In the genomic region with DNA sequence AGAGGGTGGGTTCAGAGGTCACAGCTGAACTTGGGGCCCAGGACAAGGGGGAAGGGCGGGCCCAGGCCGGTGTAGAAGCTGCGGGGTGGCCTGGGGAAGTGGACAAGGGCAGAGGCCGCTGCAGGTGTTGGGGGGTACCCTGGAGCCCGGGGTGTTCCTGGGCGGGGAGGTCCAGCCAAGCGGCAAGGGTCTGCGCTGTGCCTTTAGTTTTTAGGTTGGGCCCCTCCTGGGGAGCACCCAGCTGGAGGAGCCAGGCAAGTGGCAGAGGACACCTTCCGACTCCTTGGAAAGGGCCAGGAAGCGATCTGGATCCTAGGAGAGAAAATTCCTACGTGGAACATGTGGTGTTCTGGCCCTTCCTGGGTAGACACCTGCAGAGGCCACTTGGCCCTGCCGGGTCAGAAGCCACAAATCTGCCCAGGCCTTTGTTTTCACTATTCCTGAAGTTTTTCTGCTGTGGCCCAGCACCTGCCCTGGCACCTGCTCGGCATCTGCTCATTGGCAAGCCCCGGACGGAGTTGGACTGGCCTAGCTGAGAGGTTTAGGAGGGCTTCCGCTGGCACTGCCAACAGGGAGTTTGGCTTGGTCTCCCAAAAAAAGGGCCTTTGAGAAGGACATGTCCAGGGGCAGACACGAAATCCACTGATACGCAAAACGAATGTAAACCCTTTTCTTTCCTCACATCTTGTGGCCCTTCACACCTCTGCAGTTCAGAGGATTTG, we compare ENCODE assay signal across 11 cellular contexts.
DNase-seq lines count a peak whose midpoint lies in the region; ATAC-seq and TF ChIP-seq lines count a peak whose summit lies in the region.
"Had no signal": no experiment of that assay in that cellular context is flagged by ENCODE, and none has a peak within 500 bp of the region (broad histone marks: within the 10 kb centered on the region; RNA-seq: fewer than 3 reads in every experiment).

No MANE protein-coding gene starts in this region.

- H3K56ac ChIP-seq in H9 (ENCODE audit: insufficient read length, low read depth, low read length), result no peak overlapping the region
- H3K56ac ChIP-seq in mesendoderm (ENCODE audit: low read length), result no peak overlapping the region

- H3K27me3 ChIP-seq in H9 (ENCODE audit: insufficient read depth, low read length) (peaks cover 80% of the 10 kb centered on the region), mesendoderm (ENCODE audit: insufficient read depth, low read length, poor library complexity) (peaks cover 57% of the 10 kb centered on the region)

- H4K91ac ChIP-seq in H9 (ENCODE audit: insufficient read length, low read depth, low read length), result no peak overlapping the region

- no peak overlapping the region for H2BK120ac ChIP-seq in H9 (ENCODE audit: low read depth, low read length, poor library complexity, severe bottlenecking)
- H2BK120ac ChIP-seq in mesendoderm (ENCODE audit: low read depth, low read length), result no peak overlapping the region

- H2AFZ ChIP-seq in H9 (ENCODE audit: low read length), result no peak overlapping the region

- H2BK12ac ChIP-seq in H9 (ENCODE audit: insufficient read length, low read depth, low read length), result no peak overlapping the region

- no peak overlapping the region for H3K27ac Mint-ChIP-seq in H9
- H3K27ac Mint-ChIP-seq in stimulated activated memory B cell treated with anti-CD40 and anti-IgM and Interleukin-4, amounts not matched to agents 10 μg/mL and 1 μg/mL and 100 μg/mL, for 72 hours, result peak overlapping the region; percentile 27
- H3K27ac Mint-ChIP-seq: activated naive CD8-positive, alpha-beta T cell treated with anti-CD3 and anti-CD28 coated beads, Interleukin-2, amount 10 ng/mL, durations not matched to agents 7 days and 5 days; T-helper 1 cell treated with Interleukin-12 subunit alpha and Interleukin-12 subunit beta and Interleukin-4 antibody, amounts not matched to agents 30 μg/mL and 1 μg/mL, for 36 hours had no signal

- no peak overlapping the region for H3K14ac ChIP-seq in H9 (ENCODE audit: insufficient read depth, low read length)

- H3K23ac ChIP-seq in H9 (ENCODE audit: insufficient read length, low read depth, low read length) (no peak overlapping the region), mesendoderm (ENCODE audit: low read length) (peak overlapping the region; percentile 24)

- H3K18ac ChIP-seq in H9 (ENCODE audit: insufficient read length, low read depth, low read length) (no peak overlapping the region), mesendoderm (ENCODE audit: low read length) (no peak overlapping the region)

- peaks cover 23 to 75% of the 10 kb centered on the region in 2 experiments for H3K4me1 Mint-ChIP-seq in H9
- peaks cover 39% of the 10 kb centered on the region for H3K4me1 Mint-ChIP-seq in stimulated activated memory B cell treated with anti-CD40 and anti-IgM and Interleukin-4, amounts not matched to agents 10 μg/mL and 1 μg/mL and 100 μg/mL, for 72 hours

- H3K79me1 ChIP-seq in H9 (ENCODE audit: insufficient read depth, low read depth, low read length, poor library complexity, severe bottlenecking) (no peaks in the 10 kb centered on the region), mesendoderm (ENCODE audit: low read length) (no peaks in the 10 kb centered on the region)

- H3K23me2 ChIP-seq in H9 (ENCODE audit: insufficient read length, low read depth, low read length, poor library complexity, severe bottlenecking), result peaks cover 10% of the 10 kb centered on the region

- H4K20me1 ChIP-seq in H9 (ENCODE audit: control insufficient read depth, insufficient read depth, insufficient read length), result no peaks in the 10 kb centered on the region

- no peaks in the 10 kb centered on the region; a peak in 1 of 7 replicates for H3K36me3 Mint-ChIP-seq in H9 (ENCODE audit: insufficient read depth in 1 of 3, low read depth in 3 of 3)
- peaks cover 4% of the 10 kb centered on the region for H3K36me3 Mint-ChIP-seq in stimulated activated memory B cell treated with anti-CD40 and anti-IgM and Interleukin-4, amounts not matched to agents 10 μg/mL and 1 μg/mL and 100 μg/mL, for 72 hours
- H3K36me3 Mint-ChIP-seq: activated naive CD8-positive, alpha-beta T cell treated with anti-CD3 and anti-CD28 coated beads, Interleukin-2, amount 10 ng/mL, durations not matched to agents 7 days and 5 days had no signal

- H3K4me2 ChIP-seq in H9 (ENCODE audit: insufficient read depth, insufficient read length, low read length) (peak overlapping the region; percentile 67), mesendoderm (ENCODE audit: low read length) (no peak overlapping the region)

- H3K27me3 Mint-ChIP-seq in H9 (ENCODE audit: low read depth), result peaks cover 100% of the 10 kb centered on the region
- H3K27me3 Mint-ChIP-seq in stimulated activated memory B cell treated with anti-CD40 and anti-IgM and Interleukin-4, amounts not matched to agents 10 μg/mL and 1 μg/mL and 100 μg/mL, for 72 hours, result peaks cover 50% of the 10 kb centered on the region

- no peaks in the 10 kb centered on the region for H3K9me3 ChIP-seq in H9 (ENCODE audit: control insufficient read depth, low read depth, low read length)

- peaks cover 0 to 4% of the 10 kb centered on the region in 2 experiments; a peak in 1 of 5 replicates for H3K9me3 Mint-ChIP-seq in H9
- H3K9me3 Mint-ChIP-seq in stimulated activated memory B cell treated with anti-CD40 and anti-IgM and Interleukin-4, amounts not matched to agents 10 μg/mL and 1 μg/mL and 100 μg/mL, for 72 hours, result no peaks in the 10 kb centered on the region
- H3K9me3 Mint-ChIP-seq: activated naive CD8-positive, alpha-beta T cell treated with anti-CD3 and anti-CD28 coated beads, Interleukin-2, amount 10 ng/mL, durations not matched to agents 7 days and 5 days; T-helper 1 cell treated with Interleukin-12 subunit alpha and Interleukin-12 subunit beta and Interleukin-4 antibody, amounts not matched to agents 30 μg/mL and 1 μg/mL, for 36 hours had no signal

- H3K9ac ChIP-seq in H9 (ENCODE audit: extremely low read depth, insufficient read length, low read length), result no peak overlapping the region
- no peak overlapping the region for H3K9ac ChIP-seq in mesendoderm (ENCODE audit: low read length)

- H3T11ph ChIP-seq in H9 (ENCODE audit: low read length), result no peak overlapping the region

- peak overlapping the region in 1 of 2 experiments; percentile 53; a peak in 2 of 5 replicates for H3K4me3 Mint-ChIP-seq in H9
- H3K4me3 Mint-ChIP-seq in stimulated activated memory B cell treated with anti-CD40 and anti-IgM and Interleukin-4, amounts not matched to agents 10 μg/mL and 1 μg/mL and 100 μg/mL, for 72 hours, result no peak overlapping the region
- H3K4me3 Mint-ChIP-seq: activated naive CD8-positive, alpha-beta T cell treated with anti-CD3 and anti-CD28 coated beads, Interleukin-2, amount 10 ng/mL, durations not matched to agents 7 days and 5 days; T-helper 1 cell treated with Interleukin-12 subunit alpha and Interleukin-12 subunit beta and Interleukin-4 antibody, amounts not matched to agents 30 μg/mL and 1 μg/mL, for 36 hours had no signal

- H2AK5ac ChIP-seq in H9 (ENCODE audit: insufficient read length, low read length) (no peak overlapping the region), mesendoderm (ENCODE audit: low read length) (no peak overlapping the region)

- H2BK5ac ChIP-seq in H9 (ENCODE audit: insufficient read length, low read length) (no peak overlapping the region), mesendoderm (ENCODE audit: low read length) (no peak overlapping the region)

- H4K5ac ChIP-seq in H9 (ENCODE audit: insufficient read length, low read depth, low read length) (no peak overlapping the region), mesendoderm (ENCODE audit: low read length) (no peak overlapping the region)

- no peaks in the 10 kb centered on the region for H3K79me2 ChIP-seq in H9 (ENCODE audit: insufficient read depth, low read length)
- H3K79me2 ChIP-seq in mesendoderm (ENCODE audit: control insufficient read depth, insufficient read depth, low read length), result no peaks in the 10 kb centered on the region

- DNase-seq in H9 (no peak), coronary artery (ENCODE audit: low spot score) (no peak), mesendoderm (no peak), ecto neural progenitor cell (ENCODE audit: low spot score) (no peak), NCI-H82 treated with DMSO at 0.1 percent for 48 hours (lab: John Stamatoyannopoulos, UW; ENCODE audit: unreplicated experiment) (no peak)
- DNase-seq: activated naive CD8-positive, alpha-beta T cell treated with anti-CD3 and anti-CD28 coated beads, Interleukin-2, amount 10 ng/mL, durations not matched to agents 7 days and 5 days; stimulated activated CD8-positive, alpha-beta memory T cell treated with anti-CD3 and anti-CD28 coated beads, Interleukin-4, amount 100 ng/mL, for 48 hours had no signal

- TF ChIP-seq CTCF in H9 (conservative IDR thresholded peaks at IDR 0.05) (no peak), coronary artery (IDR thresholded peaks at IDR 0.05) (no peak)

- no CpG with 5 or more reads among the region's 19 CpGs for WGBS in H9 (ENCODE audit: extremely low coverage, insufficient read length, low lambda C conversion rate)
- WGBS in mesendoderm (ENCODE audit: extremely low coverage, insufficient coverage, low lambda C conversion rate), result no CpG with 5 or more reads among the region's 19 CpGs

- H4K8ac ChIP-seq in H9 (replicated peaks; ENCODE audit: insufficient read length, low read depth, low read length), result no peak overlapping the region
- no peak overlapping the region for H4K8ac ChIP-seq in mesendoderm (ENCODE audit: low read depth, low read length)

- H2BK20ac ChIP-seq in H9 (ENCODE audit: low read depth, low read length, poor library complexity, severe bottlenecking), result no peak overlapping the region

- H3K4me3 ChIP-seq in coronary artery (peak overlapping the region; percentile 95), mesendoderm (ENCODE audit: low read length) (no peak overlapping the region)

- H2BK15ac ChIP-seq in H9 (ENCODE audit: low read depth, low read length), result no peak overlapping the region
- H2BK15ac ChIP-seq in mesendoderm (replicated peaks; ENCODE audit: low read depth), result no peak overlapping the region

- no peak for ATAC-seq in stimulated activated memory B cell treated with anti-CD40 and anti-IgM and Interleukin-4, amounts not matched to agents 10 μg/mL and 1 μg/mL and 100 μg/mL, for 72 hours
- ATAC-seq in GM18907 (IDR thresholded peaks at IDR 0.05; ENCODE audit: unreplicated experiment), result no peak
- ATAC-seq in HG03520 (IDR thresholded peaks at IDR 0.05; ENCODE audit: unreplicated experiment), result no peak

- H3K4me1 ChIP-seq in H9 (ENCODE audit: insufficient read depth, low read length) (peaks cover 2% of the 10 kb centered on the region; the same call in 1 of the 2 replicates), mesendoderm (ENCODE audit: control insufficient read depth, low read depth, low read length) (peaks cover 2% of the 10 kb centered on the region)

- H3K4ac ChIP-seq in H9 (ENCODE audit: low read depth, low read length) (no peak overlapping the region), mesendoderm (ENCODE audit: low read depth, low read length) (no peak overlapping the region)

- H3K27ac ChIP-seq in H9 (ENCODE audit: insufficient read length, low read depth, low read length) (no peak overlapping the region), coronary artery (peak overlapping the region; percentile 75 to 90), mesendoderm (ENCODE audit: low read depth, low read length) (no peak overlapping the region)

- H3K36me3 ChIP-seq in mesendoderm (ENCODE audit: control insufficient read depth, insufficient read depth, low read length), result no peaks in the 10 kb centered on the region

Comparison
In these comparisons a context has a peak if more than half of its experiments do, and no peak if none do; other contexts are left out.
1. H3K27ac ChIP-seq: peak in coronary artery (2 of 2); none in H9 (single experiment) and mesendoderm (single experiment).